Comparison of ENCODE assay signal across 8 cellular contexts in genomic region chr21:14215971-14216621, GRCh38. TPM values are rescaled to one million over a fixed set of nuclear protein-coding genes. Genes with fewer than 3 reads are reported as not detected.
DNase-seq lines count a peak whose midpoint lies in the region; ATAC-seq, FAIRE-seq and TF ChIP-seq lines count a peak whose summit lies in the region.

RBM11 (plus strand) TSS chr21:14216157; CDS start chr21:14216187, 30 bp downstream.

- peak within 1 kb of the TSS; percentile 88 for H3K4me3 Mint-ChIP-seq in activated B cell treated with CpG ODN at 0.5 μM for 24 hours

- peak within 1 kb of the TSS; percentile 66 for H3K4me2 ChIP-seq in keratinocyte (ENCODE audit: control insufficient read depth, extremely low read depth, insufficient read depth, low read depth, low read length)

- H3K27me3 ChIP-seq in keratinocyte (ENCODE audit: control insufficient read depth, extremely low read depth, insufficient read depth, low read length) = no peaks in the 10 kb centered on the region

- no peak for TF ChIP-seq CTCF in GM10266 (IDR thresholded peaks at IDR 0.05; ENCODE audit: control insufficient read depth, insufficient read depth, low read depth, missing control alignments)
- TF ChIP-seq CTCF in activated B cell treated with CpG ODN at 0.5 μM for 24 hours (IDR thresholded peaks at IDR 0.05) = no peak
- TF ChIP-seq CTCF in keratinocyte (optimal IDR thresholded peaks at IDR 0.05 in 1 of 3, IDR thresholded peaks at IDR 0.05 in 1 of 3, conservative IDR thresholded peaks at IDR 0.05 in 1 of 3; ENCODE audit: extremely low read depth in 1 of 3, insufficient read depth in 2 of 3, low read length in 3 of 3) = no peak

- CTCF ChIA-PET in activated B cell treated with CpG ODN at 0.5 μM for 24 hours (lab: Charles Lee) = no interaction called here

- peaks cover 1% of the 10 kb centered on the region for H3K36me3 Mint-ChIP-seq in activated B cell treated with CpG ODN at 0.5 μM for 24 hours (ENCODE audit: low read depth)

- no peaks in the 10 kb centered on the region for H3K79me2 ChIP-seq in keratinocyte (ENCODE audit: control insufficient read depth, insufficient read depth, low read length)

- dilution Hi-C loops in keratinocyte (cut with MboI; ENCODE audit: extremely low pct_ligation_motif_present, low sequenced_read_pairs) = no loop called here

- peaks cover 5% of the 10 kb centered on the region for H3K4me1 ChIP-seq in keratinocyte (ENCODE audit: control insufficient read depth, extremely low read depth, insufficient read depth, low read length)

- no peaks in the 10 kb centered on the region for H3K9me3 ChIP-seq in keratinocyte (ENCODE audit: control insufficient read depth, low read depth, low read length)

- H3K9ac ChIP-seq in keratinocyte (ENCODE audit: control insufficient read depth, extremely low read depth, insufficient read depth, low read length) = peak within 1 kb of the TSS; percentile 35

- no peaks in the 10 kb centered on the region for H4K20me1 ChIP-seq in keratinocyte (ENCODE audit: control insufficient read depth, extremely low read depth, insufficient read depth, low read length)

- intact Hi-C loops in activated B cell treated with CpG ODN at 0.5 μM for 24 hours (cut with micrococcal nuclease) = loop anchor here (1.0 to 5.0 kb wide), 2 partner anchors 167 to 1516 kb away; partner anchors contain the start of gene HSPA13

- no peaks in the 10 kb centered on the region for H3K9me3 Mint-ChIP-seq in activated B cell treated with CpG ODN at 0.5 μM for 24 hours

- H3K27ac ChIP-seq in caudate nucleus (ENCODE audit: low read depth, low read length) (no peak within 1 kb of the TSS), keratinocyte (ENCODE audit: control insufficient read depth, insufficient read depth, low read length) (no peak within 1 kb of the TSS)

- peak within 1 kb of the TSS; percentile 94 for H2AFZ ChIP-seq in keratinocyte (ENCODE audit: control insufficient read depth, low read length)

- H3K36me3 ChIP-seq in keratinocyte (ENCODE audit: control insufficient read depth in 2 of 2, extremely low read depth in 1 of 2, insufficient read depth in 2 of 2, low read length in 2 of 2) = no peaks in the 10 kb centered on the region

- peaks cover 7% of the 10 kb centered on the region for H3K4me1 Mint-ChIP-seq in activated B cell treated with CpG ODN at 0.5 μM for 24 hours

- peaks cover 11% of the 10 kb centered on the region for H3K27me3 Mint-ChIP-seq in activated B cell treated with CpG ODN at 0.5 μM for 24 hours

- peak; percentile 66 for DNase-seq in GM10266 (ENCODE audit: extremely low spot score)
- peak; percentile 83 for DNase-seq in NCI-H1417 treated with DMSO at 0.1 percent for 48 hours (lab: John Stamatoyannopoulos, UW)
- peak; percentile 74 for DNase-seq in activated B cell treated with CpG ODN at 0.5 μM for 24 hours
- DNase-seq in caudate nucleus (lab: John Stamatoyannopoulos, UW) = peak in 56 of 61 donors; percentile 5 to 77 (median 47)
- DNase-seq in keratinocyte (ENCODE audit: low read depth, low spot score) = no peak
- peak; percentile 62 to 77 (median 72) for DNase-seq in stimulated activated CD4-positive, alpha-beta T cell treated with anti-CD3 and anti-CD28 coated beads, Interleukin-12 subunit alpha, Interleukin-12 subunit beta, amount 100 ng/mL, for 48 hours (ENCODE audit: low read depth in 2 of 3, low spot score in 1 of 3)
- no peak for DNase-seq in NK-92 (lab: John Stamatoyannopoulos, UW; ENCODE audit: unreplicated experiment)

- H3K9me1 ChIP-seq in keratinocyte (ENCODE audit: control insufficient read depth, extremely low read depth, insufficient read depth, low read length) = no peaks in the 10 kb centered on the region

- no peak for FAIRE-seq in keratinocyte (lab: Jason Lieb, UNC)

- H3K4me3 ChIP-seq in keratinocyte (ENCODE audit: control insufficient read depth in 2 of 3, extremely low read depth in 1 of 3, insufficient read depth in 2 of 3, low read depth in 1 of 3, low read length in 3 of 3) = peak within 1 kb of the TSS; percentile 56 to 75 (median 68)

- POLR2A ChIA-PET in activated B cell treated with CpG ODN at 0.5 μM for 24 hours (lab: Charles Lee) = interaction anchor here (0.7 kb wide), 1 partner anchor 166 kb away, joined by 4 read pairs; no protein-coding TSS in a partner anchor

- ATAC-seq in HG02610 (IDR thresholded peaks at IDR 0.05; ENCODE audit: unreplicated experiment) (peak; percentile 97), activated B cell treated with CpG ODN at 0.5 μM for 24 hours (ENCODE audit: low read depth) (peak; percentile 97)

- H3K27ac Mint-ChIP-seq in activated B cell treated with CpG ODN at 0.5 μM for 24 hours = no peak within 1 kb of the TSS

RNA-seq across cellular contexts. Expression of gene RBM11, which starts in this region (rescaled TPM):
- 1.6 TPM in 2 replicates for total RNA-seq in activated B cell treated with CpG ODN at 0.5 μM for 24 hours
- 0.37 to 0.55 TPM (median 0.54 TPM) in 3 replicates for polyA plus RNA-seq in keratinocyte
- polyA plus RNA-seq in keratinocyte (2011; ENCODE audit: low read depth) = 0.70 TPM
- 0.13 and 1.1 TPM in 2 replicates for polyA plus RNA-seq in keratinocyte (2011; cell fraction: cytosol; rRNA removed)
- 1.1 and 1.7 TPM in 2 replicates for polyA plus RNA-seq in keratinocyte (2011; cell fraction: nucleus; rRNA removed)
- 0.37 TPM in 1 of 2 replicates, not detected in the other for polyA plus RNA-seq in keratinocyte (2012; ENCODE audit: low replicate concordance)
- polyA minus RNA-seq in keratinocyte = 0.13 to 0.99 TPM in 2 of 3 replicates, not detected in the other
- not detected for polyA minus RNA-seq in keratinocyte (2011; cell fraction: cytosol; rRNA and poly(A)+ RNA removed)
- not detected in 2 replicates for polyA minus RNA-seq in keratinocyte (2011; cell fraction: nucleus; rRNA and poly(A)+ RNA removed)

Comparison
In these comparisons a context has a peak if more than half of its experiments do, and no peak if none do; other contexts are left out.
1. DNase-seq: peak in GM10266 (single experiment), NCI-H1417 treated with DMSO at 0.1 percent for 48 hours (single experiment), activated B cell treated with CpG ODN at 0.5 μM for 24 hours (single experiment), caudate nucleus (56 of 61) and stimulated activated CD4-positive, alpha-beta T cell treated with anti-CD3 and anti-CD28 coated beads, Interleukin-12 subunit alpha, Interleukin-12 subunit beta, amount 100 ng/mL, for 48 hours (3 of 3); none in keratinocyte (single experiment) and NK-92 (single experiment).